In the genomic region with DNA sequence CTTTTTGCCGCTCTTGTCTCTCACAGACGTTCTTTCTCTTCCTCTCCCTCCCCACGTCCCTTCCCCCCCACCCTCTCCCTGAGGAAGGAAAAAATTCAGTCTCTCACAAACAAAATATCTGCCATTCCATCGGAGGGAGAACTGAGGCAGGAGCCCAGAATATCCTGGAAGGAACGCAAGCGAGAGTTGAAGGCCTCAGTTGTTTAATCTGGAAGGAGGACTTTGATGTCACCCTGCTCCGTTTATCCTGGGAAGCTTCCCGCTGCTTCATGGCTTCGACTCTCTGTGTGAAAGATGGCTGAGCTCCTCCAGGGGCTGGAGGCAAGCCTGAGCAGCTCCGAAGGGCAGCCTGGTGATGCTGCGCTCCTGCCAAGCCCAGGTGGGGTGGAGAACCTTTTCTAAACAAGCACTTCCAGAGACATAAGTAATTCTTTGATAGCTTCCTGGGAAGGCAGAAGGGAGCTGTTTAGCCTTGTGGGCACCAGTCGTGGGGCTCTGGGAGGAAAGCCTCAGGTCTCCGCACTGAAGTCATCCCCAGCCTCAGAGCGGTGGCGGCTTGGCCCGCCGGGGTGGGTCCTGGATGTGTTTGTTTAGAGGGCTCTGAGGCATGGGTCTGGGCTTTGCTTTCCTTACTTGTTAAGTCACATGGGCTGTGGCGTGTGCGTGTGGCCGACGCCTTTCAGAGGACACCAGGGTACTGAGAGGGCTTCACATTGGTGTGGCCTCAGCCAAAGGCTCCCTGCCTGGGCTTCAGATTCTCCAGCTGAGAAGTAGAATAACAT, we compare ENCODE assay signal across 19 cellular contexts. TPM values are rescaled to one million over a fixed set of nuclear protein-coding genes. Genes with fewer than 3 reads are reported as not detected.
"Had no signal": no experiment of that assay in that cellular context is flagged by ENCODE, and none has a peak within 500 bp of the region (broad histone marks: within the 10 kb centered on the region; RNA-seq: fewer than 3 reads in every experiment).

No MANE protein-coding gene starts in this region.

- H3K36me3 ChIP-seq: neutrophil had no signal

- DNase-seq: activated CD4-positive, alpha-beta T cell treated with anti-CD3 and anti-CD28 coated beads, Interleukin-2, amount 50 U/mL, for 1 hour; activated CD8-positive, alpha-beta memory T cell treated with anti-CD3 and anti-CD28 coated beads for 24 hours; activated naive CD8-positive, alpha-beta T cell treated with anti-CD3 and anti-CD28 coated beads for 36 hours; endodermal cell; erythroblast; naive thymus-derived CD4-positive, alpha-beta T cell; stimulated activated CD4-positive, alpha-beta T cell treated with anti-CD3 and anti-CD28 coated beads, Interleukin-15, amount 100 ng/mL, for 24 hours; stimulated activated CD4-positive, alpha-beta T cell treated with anti-CD3 and anti-CD28 coated beads, Interleukin-4, amount 100 ng/mL, for 1 hour; stimulated activated naive CD4-positive, alpha-beta T cell; T-cell; T-helper 9 cell had no signal

- ATAC-seq: activated CD4-positive, CD25-positive, alpha-beta regulatory T cell treated with anti-CD3 and anti-CD28 coated beads, Interleukin-2, amount 50 U/mL, for 24 hours; naive thymus-derived CD4-positive, alpha-beta T cell; T-cell had no signal

- H3K4me1 ChIP-seq: parathyroid adenoma had no signal

- FAIRE-seq: bronchial epithelial cell, urothelium cell line had no signal

- H3K27ac ChIP-seq: neutrophil, parathyroid adenoma, SK-N-MC had no signal

- H3K4me3 ChIP-seq: SK-N-MC, skin epidermis had no signal

- H3K9me3 ChIP-seq: neutrophil had no signal

RNA-seq across cellular contexts. Expression of a gene that starts 7.9 kb away (rescaled TPM):
- total RNA-seq: fibroblast of villous mesenchyme had no signal
